In the genomic region with DNA sequence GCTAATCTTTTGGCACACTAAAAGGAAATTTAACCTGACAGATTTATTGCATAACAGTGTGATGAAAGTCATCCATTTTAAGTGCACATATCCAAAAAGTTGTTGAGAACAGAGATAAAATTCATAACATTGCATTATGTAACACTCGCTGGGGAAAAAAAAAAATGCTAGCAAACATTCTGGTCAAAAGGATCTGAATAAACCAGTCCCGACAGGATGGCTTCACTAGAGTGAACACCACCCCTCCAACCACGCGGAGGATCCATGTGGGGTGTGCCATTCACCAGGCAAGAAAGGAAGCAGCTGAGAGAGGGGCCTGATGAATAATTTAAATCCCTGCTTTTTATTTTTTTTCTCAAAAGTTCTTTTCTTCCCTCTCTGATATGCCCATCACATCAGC, we compare ENCODE assay signal across 25 cellular contexts.
"Had no signal": no experiment of that assay in that cellular context is flagged by ENCODE, and none has a peak within 500 bp of the region (broad histone marks: within the 10 kb centered on the region; RNA-seq: fewer than 3 reads in every experiment).

No MANE protein-coding gene starts in this region.

- H3K27ac ChIP-seq: cardiac muscle cell, SK-N-MC, VCaP had no signal

- H3K36me3 ChIP-seq: cardiac muscle cell, MG63 had no signal

- H3K27me3 Mint-ChIP-seq: activated CD4-positive, alpha-beta memory T cell treated with anti-CD3 and anti-CD28 coated beads, Interleukin-2, amount 10 ng/mL, durations not matched to agents 7 days and 5 days had no signal

- H3K4me3 ChIP-seq: cardiac muscle cell, MG63, SK-N-MC had no signal

- H3K4me1 Mint-ChIP-seq: activated CD4-positive, alpha-beta memory T cell treated with anti-CD3 and anti-CD28 coated beads, Interleukin-2, amount 10 ng/mL, durations not matched to agents 7 days and 5 days; activated CD4-positive, alpha-beta T cell treated with anti-CD3 and anti-CD28 coated beads for 36 hours; activated T-helper 17 cell treated with anti-CD3 and anti-CD28 coated beads, Interleukin-2, amount 50 U/mL, for 72 hours had no signal

- H3K9me3 ChIP-seq: MG63 had no signal

- ATAC-seq: activated CD4-positive, alpha-beta T cell treated with anti-CD3 and anti-CD28 coated beads for 36 hours; activated T-helper 17 cell treated with anti-CD3 and anti-CD28 coated beads, Interleukin-2, amount 50 U/mL, for 72 hours; PC-3 had no signal

- DNase-seq: activated CD4-positive, alpha-beta memory T cell treated with anti-CD3 and anti-CD28 coated beads, Interleukin-2, amount 10 ng/mL, durations not matched to agents 7 days and 5 days; activated CD4-positive, alpha-beta T cell treated with anti-CD3 and anti-CD28 coated beads for 36 hours; activated CD4-positive, alpha-beta T cell treated with anti-CD3 and anti-CD28 coated beads, Interleukin-2, amount 50 U/mL, for 1 hour; activated gamma-delta T cell; activated naive CD4-positive, alpha-beta T cell treated with anti-CD3 and anti-CD28 coated beads for 36 hours; activated T-cell treated with anti-CD3 and anti-CD28 coated beads for 4 hours; activated T-cell treated with anti-CD3 and anti-CD28 coated beads, Interleukin-2, amount 50 U/mL, for 48 hours; cerebellar nuclear complex; MG63; MV-4-11; NCI-H1092 treated with DMSO at 0.1 percent for 48 hours; NCI-H1417 treated with DMSO at 0.1 percent for 48 hours; NCI-H1694 treated with DMSO at 0.1 percent for 48 hours; NCI-H2029 treated with DMSO at 0.1 percent for 48 hours; NCI-H526 treated with DMSO at 0.1 percent for 48 hours; NK-92 treated with Interleukin-12 subunit alpha and Interleukin-12 subunit beta, amount 100 ng/mL, for 24 hours; PC-3; SIG-M5; T-helper 1 cell had no signal

- H3K36me3 Mint-ChIP-seq: activated naive CD8-positive, alpha-beta T cell; brain had no signal

- H3K9me3 Mint-ChIP-seq: activated CD4-positive, alpha-beta memory T cell treated with anti-CD3 and anti-CD28 coated beads, Interleukin-2, amount 10 ng/mL, durations not matched to agents 7 days and 5 days; activated naive CD4-positive, alpha-beta T cell treated with anti-CD3 and anti-CD28 coated beads for 36 hours; activated T-helper 17 cell treated with anti-CD3 and anti-CD28 coated beads, Interleukin-2, amount 50 U/mL, for 72 hours had no signal

- H3K4me3 Mint-ChIP-seq: activated CD4-positive, alpha-beta memory T cell treated with anti-CD3 and anti-CD28 coated beads, Interleukin-2, amount 10 ng/mL, durations not matched to agents 7 days and 5 days; activated CD4-positive, alpha-beta T cell treated with anti-CD3 and anti-CD28 coated beads for 36 hours; activated naive CD4-positive, alpha-beta T cell treated with anti-CD3 and anti-CD28 coated beads for 36 hours; activated naive CD8-positive, alpha-beta T cell; activated T-helper 17 cell treated with anti-CD3 and anti-CD28 coated beads, Interleukin-2, amount 50 U/mL, for 72 hours; brain had no signal

- H3K27ac Mint-ChIP-seq: activated CD4-positive, alpha-beta memory T cell treated with anti-CD3 and anti-CD28 coated beads, Interleukin-2, amount 10 ng/mL, durations not matched to agents 7 days and 5 days; activated CD4-positive, alpha-beta T cell treated with anti-CD3 and anti-CD28 coated beads for 36 hours; activated naive CD4-positive, alpha-beta T cell treated with anti-CD3 and anti-CD28 coated beads for 36 hours; activated naive CD8-positive, alpha-beta T cell; activated T-helper 17 cell treated with anti-CD3 and anti-CD28 coated beads, Interleukin-2, amount 50 U/mL, for 72 hours; brain had no signal

- H3K27me3 ChIP-seq: cardiac muscle cell, MG63 had no signal
